Comparison of ENCODE assay signal across 24 cellular contexts in genomic region chr21:35266546-35266945, GRCh38.
DNase-seq lines count a peak whose midpoint lies in the region; ATAC-seq and TF ChIP-seq lines count a peak whose summit lies in the region.
"Had no signal": no experiment of that assay in that cellular context is flagged by ENCODE, and none has a peak within 500 bp of the region (broad histone marks: within the 10 kb centered on the region; RNA-seq: fewer than 3 reads in every experiment).

No MANE protein-coding gene starts in this region.

- no peak for TF ChIP-seq POLR2A in HCT116 (IDR thresholded peaks at IDR 0.05; ENCODE audit: borderline replicate concordance, extremely low read depth, insufficient read depth, insufficient read length)

- intact Hi-C loops in HCT116 (cut with micrococcal nuclease), result no loop called here
- intact Hi-C loops in PC-3 (cut with micrococcal nuclease), result no loop called here

- no peaks in the 10 kb centered on the region for H4K20me1 ChIP-seq in HCT116 (ENCODE audit: insufficient read depth)
- no peaks in the 10 kb centered on the region for H4K20me1 ChIP-seq in PC-3 (ENCODE audit: low read length)
- H4K20me1 ChIP-seq in neural progenitor cell (ENCODE audit: low read depth), result no peaks in the 10 kb centered on the region
- H4K20me1 ChIP-seq in Karpas-422 (ENCODE audit: insufficient read depth, low read depth, low read length), result no peaks in the 10 kb centered on the region
- H4K20me1 ChIP-seq in GM23248 (ENCODE audit: insufficient read depth), result no peaks in the 10 kb centered on the region

- no peaks in the 10 kb centered on the region for H3K36me3 Mint-ChIP-seq in neural progenitor cell
- H3K36me3 Mint-ChIP-seq: activated CD4-positive, alpha-beta memory T cell treated with anti-CD3 and anti-CD28 coated beads for 36 hours; CD14-positive monocyte; IgD-negative memory B cell had no signal

- H3K9me2 ChIP-seq in HCT116 (ENCODE audit: insufficient read depth), result no peaks in the 10 kb centered on the region
- no peaks in the 10 kb centered on the region for H3K9me2 ChIP-seq in PC-3 (replicated peaks; ENCODE audit: low read length)
- H3K9me2 ChIP-seq in Karpas-422 (replicated peaks; ENCODE audit: insufficient read depth, low read length), result no peaks in the 10 kb centered on the region
- H3K9me2 ChIP-seq in GM23248 (ENCODE audit: insufficient read depth), result no peaks in the 10 kb centered on the region

- in situ Hi-C loops in GM23248 (cut with MboI), result no loop called here

- 84 to 86% methylated on average over 3 of the region's 3 CpGs for WGBS in GM23248 (ENCODE audit: low coverage in 1 of 2, low lambda C conversion rate in 2 of 2, missing lambda C conversion rate in 2 of 2), 2 experiments

- H3K4me3 ChIP-seq in HCT116 (replicated peaks in 1 of 2; ENCODE audit: low read depth in 1 of 2, low read length in 2 of 2) (no peak overlapping the region), PC-3 (ENCODE audit: low read length) (no peak overlapping the region), neural progenitor cell (no peak overlapping the region), Karpas-422 (ENCODE audit: low read length) (no peak overlapping the region), GM23248 (no peak overlapping the region)
- H3K4me3 ChIP-seq: coronary artery, heart right ventricle, mucosa of descending colon, sigmoid colon had no signal

- ATAC-seq in HCT116 (no peak; the same call in 1 of the 2 replicates), PC-3 (no peak), HG02840 (IDR thresholded peaks at IDR 0.05; ENCODE audit: low FRiP score, unreplicated experiment) (no peak)
- ATAC-seq: heart right ventricle, left ventricle myocardium superior, mucosa of descending colon, Right ventricle myocardium inferior had no signal

- H2AFZ ChIP-seq in HCT116 (ENCODE audit: low read depth, low read length, poor library complexity, severe bottlenecking) (peak overlapping the region; percentile 69), PC-3 (ENCODE audit: low read length) (no peak overlapping the region), neural progenitor cell (replicated peaks) (no peak overlapping the region), Karpas-422 (ENCODE audit: low read length) (no peak overlapping the region), GM23248 (no peak overlapping the region)

- no peak for TF ChIP-seq RAD21 in HCT116 (IDR thresholded peaks at IDR 0.05; ENCODE audit: low read depth)

- no peak overlapping the region for H3K27ac Mint-ChIP-seq in neural progenitor cell
- H3K27ac Mint-ChIP-seq: activated B cell treated with CpG ODN at 0.5 μM for 24 hours; activated CD4-positive, alpha-beta memory T cell treated with anti-CD3 and anti-CD28 coated beads for 36 hours; CD14-positive monocyte; IgD-negative memory B cell had no signal

- CTCF ChIA-PET in HCT116 (lab: Charles Lee) (no interaction called here), PC-3 (lab: Charles Lee) (no interaction called here)

- POLR2A ChIA-PET in HCT116 (lab: Charles Lee) (interaction anchor here (2.5 kb wide), 1 partner anchor 10 kb away, joined by 7 read pairs; no protein-coding TSS in a partner anchor), PC-3 (lab: Charles Lee; ENCODE audit: unreplicated experiment) (no interaction called here)

- TF ChIP-seq CTCF in HCT116 (IDR thresholded peaks at IDR 0.05 in 2 of 3, conservative IDR thresholded peaks at IDR 0.05 in 1 of 3; ENCODE audit: borderline replicate concordance in 1 of 3, insufficient read depth in 1 of 3, low read depth in 2 of 3, low read length in 2 of 3) (no peak), PC-3 (conservative IDR thresholded peaks at IDR 0.05; ENCODE audit: low read depth, low read length) (no peak), neural progenitor cell (IDR thresholded peaks at IDR 0.05) (no peak)

- H3K4me3 Mint-ChIP-seq in neural progenitor cell, result no peak overlapping the region
- H3K4me3 Mint-ChIP-seq: activated B cell treated with CpG ODN at 0.5 μM for 24 hours; activated CD4-positive, alpha-beta memory T cell treated with anti-CD3 and anti-CD28 coated beads for 36 hours; CD14-positive monocyte; IgD-negative memory B cell; neural crest cell had no signal

- H3K9me3 ChIP-seq in HCT116 (ENCODE audit: control insufficient read depth in 1 of 2, insufficient read depth in 1 of 2, low read depth in 1 of 2, low read length in 2 of 2) (no peaks in the 10 kb centered on the region), PC-3 (ENCODE audit: low read length) (no peaks in the 10 kb centered on the region), neural progenitor cell (ENCODE audit: low read depth) (no peaks in the 10 kb centered on the region), Karpas-422 (ENCODE audit: low read length) (no peaks in the 10 kb centered on the region), GM23248 (ENCODE audit: low read depth) (no peaks in the 10 kb centered on the region)
- H3K9me3 ChIP-seq: heart right ventricle, mucosa of descending colon, sigmoid colon had no signal

- H3K9ac ChIP-seq in HCT116 (ENCODE audit: low read length) (no peak overlapping the region), PC-3 (ENCODE audit: low read length) (no peak overlapping the region), neural progenitor cell (no peak overlapping the region), Karpas-422 (ENCODE audit: low read length) (no peak overlapping the region), GM23248 (no peak overlapping the region)

- peaks cover 3% of the 10 kb centered on the region for H3K9me3 Mint-ChIP-seq in neural progenitor cell
- H3K9me3 Mint-ChIP-seq: activated B cell treated with CpG ODN at 0.5 μM for 24 hours; activated CD4-positive, alpha-beta memory T cell treated with anti-CD3 and anti-CD28 coated beads for 36 hours; IgD-negative memory B cell had no signal

- H3K4me1 Mint-ChIP-seq in neural progenitor cell, result no peaks in the 10 kb centered on the region
- H3K4me1 Mint-ChIP-seq: activated B cell treated with CpG ODN at 0.5 μM for 24 hours, CD14-positive monocyte, IgD-negative memory B cell, neural crest cell had no signal

- no peaks in the 10 kb centered on the region for H3F3A ChIP-seq in PC-3 (ENCODE audit: low read length, unreplicated experiment)
- H3F3A ChIP-seq in neural progenitor cell (ENCODE audit: low read depth), result no peaks in the 10 kb centered on the region
- peaks cover 12% of the 10 kb centered on the region; the same call in 1 of the 2 replicates for H3F3A ChIP-seq in GM23248 (ENCODE audit: insufficient read depth)

- RAD21 ChIA-PET in HCT116 (lab: Charles Lee; ENCODE audit: low non-redundant PET in 1 of 2, low total read pairs in 2 of 2, uncharacterized antibody in 2 of 2, unreplicated experiment in 2 of 2), result no interaction called here

- no peaks in the 10 kb centered on the region for H3K79me2 ChIP-seq in HCT116 (ENCODE audit: insufficient read depth, low read length)
- H3K79me2 ChIP-seq in PC-3 (ENCODE audit: low read length), result no peaks in the 10 kb centered on the region
- no peaks in the 10 kb centered on the region for H3K79me2 ChIP-seq in neural progenitor cell (ENCODE audit: low read depth)
- no peaks in the 10 kb centered on the region for H3K79me2 ChIP-seq in Karpas-422 (ENCODE audit: low read length)
- no peaks in the 10 kb centered on the region for H3K79me2 ChIP-seq in GM23248 (ENCODE audit: insufficient read depth)

- DNase-seq in HCT116 (ENCODE audit: low read depth, low spot score) (no peak), PC-3 (no peak), epithelial cell of prostate (ENCODE audit: low read depth, low spot score) (peak; percentile 57), neural progenitor cell (ENCODE audit: low spot score) (peak; percentile 7), Karpas-422 (no peak), GM23248 (no peak)
- DNase-seq in activated CD8-positive, alpha-beta memory T cell treated with anti-CD3 and anti-CD28 coated beads for 24 hours, result no peak
- DNase-seq: activated B cell treated with CpG ODN at 0.5 μM for 24 hours; activated CD4-positive, alpha-beta memory T cell treated with anti-CD3 and anti-CD28 coated beads for 36 hours; activated gamma-delta T cell; heart right ventricle; left ventricle myocardium superior; mucosa of descending colon; NCI-H2171; NCI-H69; sigmoid colon; T1000 had no signal

- no TSS peak for BruUV-seq in HCT116 (replicated peaks; lab: Mats Ljungman, UMichigan)
- no TSS peak for BruUV-seq in PC-3 (replicated peaks; lab: Mats Ljungman, UMichigan)

- H3K36me3 ChIP-seq in HCT116 (ENCODE audit: control insufficient read depth in 1 of 2, insufficient read depth in 2 of 2, low read length in 2 of 2) (no peaks in the 10 kb centered on the region), PC-3 (ENCODE audit: low read depth, low read length) (no peaks in the 10 kb centered on the region), neural progenitor cell (no peaks in the 10 kb centered on the region), Karpas-422 (ENCODE audit: insufficient read depth, low read length) (no peaks in the 10 kb centered on the region), GM23248 (ENCODE audit: low read depth) (no peaks in the 10 kb centered on the region)
- H3K36me3 ChIP-seq: heart right ventricle, sigmoid colon had no signal

- H3K27me3 Mint-ChIP-seq in neural progenitor cell (ENCODE audit: insufficient read depth, low read depth), result peaks cover 5% of the 10 kb centered on the region

- H3K27ac ChIP-seq in HCT116 (ENCODE audit: low read depth, low read length), result no peak overlapping the region
- H3K27ac ChIP-seq in PC-3 (ENCODE audit: low read length), result peak overlapping the region; percentile 94
- H3K27ac ChIP-seq in epithelial cell of prostate, result peak overlapping the region; percentile 89
- H3K27ac ChIP-seq in neural progenitor cell, result no peak overlapping the region
- no peak overlapping the region for H3K27ac ChIP-seq in Karpas-422 (ENCODE audit: low read length)
- H3K27ac ChIP-seq in GM23248, result no peak overlapping the region
- H3K27ac ChIP-seq: coronary artery, heart right ventricle, HL-60, sigmoid colon had no signal

- H3K27me3 ChIP-seq in HCT116 (ENCODE audit: insufficient read depth, low read length) (no peaks in the 10 kb centered on the region), PC-3 (ENCODE audit: low read length) (no peaks in the 10 kb centered on the region), neural progenitor cell (no peaks in the 10 kb centered on the region), Karpas-422 (ENCODE audit: low read length) (no peaks in the 10 kb centered on the region), GM23248 (replicated peaks; ENCODE audit: insufficient read depth) (no peaks in the 10 kb centered on the region)
- H3K27me3 ChIP-seq: heart right ventricle, sigmoid colon had no signal

- peaks cover 14 to 28% of the 10 kb centered on the region in 2 experiments for H3K4me1 ChIP-seq in HCT116 (ENCODE audit: control insufficient read depth in 1 of 2, insufficient read depth in 2 of 2, low read length in 2 of 2)
- H3K4me1 ChIP-seq in PC-3 (ENCODE audit: insufficient read depth, low read length), result peaks cover 20% of the 10 kb centered on the region
- H3K4me1 ChIP-seq in neural progenitor cell, result no peaks in the 10 kb centered on the region
- no peaks in the 10 kb centered on the region for H3K4me1 ChIP-seq in Karpas-422 (ENCODE audit: low read length)
- peaks cover 9% of the 10 kb centered on the region for H3K4me1 ChIP-seq in GM23248 (ENCODE audit: insufficient read depth)
- H3K4me1 ChIP-seq: heart right ventricle, sigmoid colon had no signal

- H3K4me2 ChIP-seq in HCT116 (ENCODE audit: low read length) (peak overlapping the region; percentile 72), PC-3 (ENCODE audit: low read length) (no peak overlapping the region), neural progenitor cell (no peak overlapping the region), Karpas-422 (ENCODE audit: low read depth, low read length, poor library complexity, severe bottlenecking) (no peak overlapping the region), GM23248 (ENCODE audit: unreplicated experiment) (no peak overlapping the region)

Comparison
In these comparisons a context has a peak if more than half of its experiments do, and no peak if none do; other contexts are left out.
1. DNase-seq: peak in epithelial cell of prostate (single experiment) and neural progenitor cell (single experiment); none in HCT116 (single experiment), PC-3 (single experiment), activated CD8-positive, alpha-beta memory T cell treated with anti-CD3 and anti-CD28 coated beads for 24 hours (single experiment), Karpas-422 (single experiment) and GM23248 (single experiment).
2. H3K27ac ChIP-seq: peak in PC-3 (single experiment) and epithelial cell of prostate (single experiment); none in HCT116 (single experiment), neural progenitor cell (single experiment), Karpas-422 (single experiment) and GM23248 (single experiment).